ENCODE assay signal across 8 cellular contexts in the genomic region with DNA sequence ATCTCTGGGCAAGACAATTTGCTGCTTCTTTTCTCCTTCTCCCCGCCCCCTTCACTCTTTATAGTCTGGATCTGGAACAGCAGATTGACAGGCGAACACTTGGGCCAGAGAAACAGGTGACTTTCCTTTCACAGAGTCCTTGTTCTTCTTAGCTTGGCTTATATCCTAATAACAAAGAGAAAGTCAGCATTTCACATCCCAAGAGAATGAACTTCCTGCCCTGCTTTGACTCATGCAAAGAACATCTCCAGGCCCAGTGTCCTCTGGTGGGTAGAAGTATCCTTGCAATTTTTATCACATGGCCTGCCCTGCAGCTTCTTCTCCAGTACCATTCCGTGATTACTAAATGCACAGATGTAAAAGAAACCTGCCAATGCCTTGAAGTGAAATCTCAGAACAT.
DNase-seq lines count a peak whose midpoint lies in the region; ATAC-seq and TF ChIP-seq lines count a peak whose summit lies in the region.

No MANE protein-coding gene starts in this region.

- no peak overlapping the region for H3K4me3 Mint-ChIP-seq in GM23338
- no peak overlapping the region for H3K4me3 Mint-ChIP-seq in mesothelial cell of epicardium
- no peak overlapping the region for H3K4me3 Mint-ChIP-seq in stimulated activated memory B cell treated with anti-CD40 and anti-IgM and Interleukin-4, amounts not matched to agents 10 μg/mL and 1 μg/mL and 100 μg/mL, for 72 hours

- H3K9me2 ChIP-seq in GM23338 (ENCODE audit: insufficient read depth) = no peaks in the 10 kb centered on the region

- 0 out of 2 replicates have a peak overlapping the region, but pooled peaks have one; percentile 0 for H2AFZ ChIP-seq in GM23338

- H3K9me3 Mint-ChIP-seq in GM23338 (no peaks in the 10 kb centered on the region), mesothelial cell of epicardium (no peaks in the 10 kb centered on the region)
- no peaks in the 10 kb centered on the region for H3K9me3 Mint-ChIP-seq in stimulated activated memory B cell treated with anti-CD40 and anti-IgM and Interleukin-4, amounts not matched to agents 10 μg/mL and 1 μg/mL and 100 μg/mL, for 72 hours

- no peak overlapping the region for H3K27ac Mint-ChIP-seq in GM23338
- no peak overlapping the region for H3K27ac Mint-ChIP-seq in mesothelial cell of epicardium
- H3K27ac Mint-ChIP-seq in stimulated activated memory B cell treated with anti-CD40 and anti-IgM and Interleukin-4, amounts not matched to agents 10 μg/mL and 1 μg/mL and 100 μg/mL, for 72 hours = no peak overlapping the region

- H3K27ac ChIP-seq in GM23338 (ENCODE audit: low read depth) = no peak overlapping the region
- H3K27ac ChIP-seq in cardiac muscle cell = no peak overlapping the region

- no peaks in the 10 kb centered on the region for H3K79me2 ChIP-seq in GM23338 (replicated peaks; ENCODE audit: insufficient read depth)

- H3K27me3 Mint-ChIP-seq in GM23338 (ENCODE audit: insufficient read depth, low read depth, poor library complexity) (no peaks in the 10 kb centered on the region), mesothelial cell of epicardium (ENCODE audit: low read depth) (no peaks in the 10 kb centered on the region)
- H3K27me3 Mint-ChIP-seq in stimulated activated memory B cell treated with anti-CD40 and anti-IgM and Interleukin-4, amounts not matched to agents 10 μg/mL and 1 μg/mL and 100 μg/mL, for 72 hours = no peaks in the 10 kb centered on the region

- peak; percentile 61 for ATAC-seq in GM23338
- no peak for ATAC-seq in stimulated activated memory B cell treated with anti-CD40 and anti-IgM and Interleukin-4, amounts not matched to agents 10 μg/mL and 1 μg/mL and 100 μg/mL, for 72 hours

- H3K4me1 ChIP-seq in GM23338 (ENCODE audit: insufficient read depth) = peaks cover 10% of the 10 kb centered on the region
- no peaks in the 10 kb centered on the region for H3K4me1 ChIP-seq in cardiac muscle cell (ENCODE audit: low read depth)

- no peak overlapping the region for H3K4me2 ChIP-seq in GM23338

- H3K27me3 ChIP-seq in GM23338 (ENCODE audit: insufficient read depth) = no peaks in the 10 kb centered on the region
- no peaks in the 10 kb centered on the region for H3K27me3 ChIP-seq in cardiac muscle cell

- no peaks in the 10 kb centered on the region for H3F3A ChIP-seq in GM23338 (replicated peaks; ENCODE audit: low read depth)

- no peaks in the 10 kb centered on the region for H4K20me1 ChIP-seq in GM23338 (replicated peaks; ENCODE audit: insufficient read depth)

- H3K36me3 Mint-ChIP-seq in GM23338 (ENCODE audit: low read depth) = no peaks in the 10 kb centered on the region
- H3K36me3 Mint-ChIP-seq in mesothelial cell of epicardium = no peaks in the 10 kb centered on the region
- no peaks in the 10 kb centered on the region for H3K36me3 Mint-ChIP-seq in stimulated activated memory B cell treated with anti-CD40 and anti-IgM and Interleukin-4, amounts not matched to agents 10 μg/mL and 1 μg/mL and 100 μg/mL, for 72 hours

- no peaks in the 10 kb centered on the region for H3K9me3 ChIP-seq in cardiac muscle cell (ENCODE audit: low read depth)

- H3K4me1 Mint-ChIP-seq in GM23338 (peaks cover 22% of the 10 kb centered on the region; the same call in 2 of the 3 replicates), mesothelial cell of epicardium (peaks cover 8% of the 10 kb centered on the region)
- H3K4me1 Mint-ChIP-seq in stimulated activated memory B cell treated with anti-CD40 and anti-IgM and Interleukin-4, amounts not matched to agents 10 μg/mL and 1 μg/mL and 100 μg/mL, for 72 hours = no peaks in the 10 kb centered on the region

- H3K36me3 ChIP-seq in GM23338 (ENCODE audit: insufficient read depth) (no peaks in the 10 kb centered on the region), cardiac muscle cell (no peaks in the 10 kb centered on the region)

- H3K4me3 ChIP-seq in GM23338 = no peak overlapping the region
- no peak overlapping the region for H3K4me3 ChIP-seq in cardiac muscle cell

- DNase-seq in GM23338 (ENCODE audit: low spot score) (peak; percentile 50), T1000 (lab: John Stamatoyannopoulos, UW) (peak; percentile 58), cardiac muscle cell (ENCODE audit: low read depth in 1 of 2, low spot score in 1 of 2) (peak in 1 of 2 donors; percentile 68), renal cortical epithelial cell (ENCODE audit: low read depth) (peak; percentile 94), mesothelial cell of epicardium (ENCODE audit: low spot score in 2 of 2, unreplicated experiment in 2 of 2) (no peak), C1 segment of cervical spinal cord (lab: John Stamatoyannopoulos, UW) (no peak), GM20000 (ENCODE audit: low spot score) (no peak)

- TF ChIP-seq CTCF in GM23338 (conservative IDR thresholded peaks at IDR 0.05; ENCODE audit: low read depth in 2 of 2) (peak in 1 of 2 experiments; percentile 10; a peak in 1 of 4 replicates), cardiac muscle cell (IDR thresholded peaks at IDR 0.05; ENCODE audit: low read depth, low read length) (peak; percentile 24), mesothelial cell of epicardium (IDR thresholded peaks at IDR 0.05; ENCODE audit: unreplicated experiment) (no peak), GM20000 (IDR thresholded peaks at IDR 0.05; ENCODE audit: extremely low read depth, missing control alignments) (no peak)

TF ChIP-seq in GM23338, 12 proteins besides CTCF, POLR2A, EP300 and RAD21:
- TF ChIP-seq, protein P1, sequence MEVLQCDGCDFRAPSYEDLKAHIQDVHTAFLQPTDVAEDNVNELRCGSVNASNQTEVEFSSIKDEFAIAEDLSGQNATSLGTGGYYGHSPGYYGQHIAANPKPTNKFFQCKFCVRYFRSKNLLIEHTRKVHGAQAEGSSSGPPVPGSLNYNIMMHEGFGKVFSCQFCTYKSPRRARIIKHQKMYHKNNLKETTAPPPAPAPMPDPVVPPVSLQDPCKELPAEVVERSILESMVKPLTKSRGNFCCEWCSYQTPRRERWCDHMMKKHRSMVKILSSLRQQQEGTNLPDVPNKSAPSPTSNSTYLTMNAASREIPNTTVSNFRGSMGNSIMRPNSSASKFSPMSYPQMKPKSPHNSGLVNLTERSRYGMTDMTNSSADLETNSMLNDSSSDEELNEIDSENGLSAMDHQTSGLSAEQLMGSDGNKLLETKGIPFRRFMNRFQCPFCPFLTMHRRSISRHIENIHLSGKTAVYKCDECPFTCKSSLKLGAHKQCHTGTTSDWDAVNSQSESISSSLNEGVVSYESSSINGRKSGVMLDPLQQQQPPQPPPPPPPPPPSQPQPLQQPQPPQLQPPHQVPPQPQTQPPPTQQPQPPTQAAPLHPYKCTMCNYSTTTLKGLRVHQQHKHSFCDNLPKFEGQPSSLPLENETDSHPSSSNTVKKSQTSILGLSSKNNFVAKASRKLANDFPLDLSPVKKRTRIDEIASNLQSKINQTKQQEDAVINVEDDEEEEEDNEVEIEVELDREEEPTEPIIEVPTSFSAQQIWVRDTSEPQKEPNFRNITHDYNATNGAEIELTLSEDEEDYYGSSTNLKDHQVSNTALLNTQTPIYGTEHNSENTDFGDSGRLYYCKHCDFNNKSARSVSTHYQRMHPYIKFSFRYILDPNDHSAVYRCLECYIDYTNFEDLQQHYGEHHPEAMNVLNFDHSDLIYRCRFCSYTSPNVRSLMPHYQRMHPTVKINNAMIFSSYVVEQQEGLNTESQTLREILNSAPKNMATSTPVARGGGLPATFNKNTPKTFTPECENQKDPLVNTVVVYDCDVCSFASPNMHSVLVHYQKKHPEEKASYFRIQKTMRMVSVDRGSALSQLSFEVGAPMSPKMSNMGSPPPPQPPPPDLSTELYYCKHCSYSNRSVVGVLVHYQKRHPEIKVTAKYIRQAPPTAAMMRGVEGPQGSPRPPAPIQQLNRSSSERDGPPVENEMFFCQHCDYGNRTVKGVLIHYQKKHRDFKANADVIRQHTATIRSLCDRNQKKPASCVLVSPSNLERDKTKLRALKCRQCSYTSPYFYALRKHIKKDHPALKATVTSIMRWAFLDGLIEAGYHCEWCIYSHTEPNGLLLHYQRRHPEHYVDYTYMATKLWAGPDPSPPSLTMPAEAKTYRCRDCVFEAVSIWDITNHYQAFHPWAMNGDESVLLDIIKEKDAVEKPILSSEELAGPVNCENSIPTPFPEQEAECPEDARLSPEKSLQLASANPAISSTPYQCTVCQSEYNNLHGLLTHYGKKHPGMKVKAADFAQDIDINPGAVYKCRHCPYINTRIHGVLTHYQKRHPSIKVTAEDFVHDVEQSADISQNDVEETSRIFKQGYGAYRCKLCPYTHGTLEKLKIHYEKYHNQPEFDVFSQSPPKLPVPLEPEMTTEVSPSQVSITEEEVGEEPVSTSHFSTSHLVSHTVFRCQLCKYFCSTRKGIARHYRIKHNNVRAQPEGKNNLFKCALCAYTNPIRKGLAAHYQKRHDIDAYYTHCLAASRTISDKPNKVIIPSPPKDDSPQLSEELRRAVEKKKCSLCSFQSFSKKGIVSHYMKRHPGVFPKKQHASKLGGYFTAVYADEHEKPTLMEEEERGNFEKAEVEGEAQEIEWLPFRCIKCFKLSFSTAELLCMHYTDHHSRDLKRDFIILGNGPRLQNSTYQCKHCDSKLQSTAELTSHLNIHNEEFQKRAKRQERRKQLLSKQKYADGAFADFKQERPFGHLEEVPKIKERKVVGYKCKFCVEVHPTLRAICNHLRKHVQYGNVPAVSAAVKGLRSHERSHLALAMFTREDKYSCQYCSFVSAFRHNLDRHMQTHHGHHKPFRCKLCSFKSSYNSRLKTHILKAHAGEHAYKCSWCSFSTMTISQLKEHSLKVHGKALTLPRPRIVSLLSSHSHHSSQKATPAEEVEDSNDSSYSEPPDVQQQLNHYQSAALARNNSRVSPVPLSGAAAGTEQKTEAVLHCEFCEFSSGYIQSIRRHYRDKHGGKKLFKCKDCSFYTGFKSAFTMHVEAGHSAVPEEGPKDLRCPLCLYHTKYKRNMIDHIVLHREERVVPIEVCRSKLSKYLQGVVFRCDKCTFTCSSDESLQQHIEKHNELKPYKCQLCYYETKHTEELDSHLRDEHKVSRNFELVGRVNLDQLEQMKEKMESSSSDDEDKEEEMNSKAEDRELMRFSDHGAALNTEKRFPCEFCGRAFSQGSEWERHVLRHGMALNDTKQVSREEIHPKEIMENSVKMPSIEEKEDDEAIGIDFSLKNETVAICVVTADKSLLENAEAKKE (CRISPR knock-in tag; IDR thresholded peaks at IDR 0.05) = peak; percentile 83
- no peak for TF ChIP-seq ZNF331 (CRISPR knock-in tag; IDR thresholded peaks at IDR 0.05; ENCODE audit: low read depth)
TF ChIP-seq in GM23338: peak in this region for 1.

Comparison
In these comparisons a context has a peak if more than half of its experiments do, and no peak if none do; other contexts are left out.
1. DNase-seq: peak in GM23338 (single experiment), T1000 (single experiment) and renal cortical epithelial cell (single experiment); none in mesothelial cell of epicardium (0 of 2), C1 segment of cervical spinal cord (0 of 14) and GM20000 (single experiment).